ENCODE assay signal across 22 cellular contexts in the genomic region with DNA sequence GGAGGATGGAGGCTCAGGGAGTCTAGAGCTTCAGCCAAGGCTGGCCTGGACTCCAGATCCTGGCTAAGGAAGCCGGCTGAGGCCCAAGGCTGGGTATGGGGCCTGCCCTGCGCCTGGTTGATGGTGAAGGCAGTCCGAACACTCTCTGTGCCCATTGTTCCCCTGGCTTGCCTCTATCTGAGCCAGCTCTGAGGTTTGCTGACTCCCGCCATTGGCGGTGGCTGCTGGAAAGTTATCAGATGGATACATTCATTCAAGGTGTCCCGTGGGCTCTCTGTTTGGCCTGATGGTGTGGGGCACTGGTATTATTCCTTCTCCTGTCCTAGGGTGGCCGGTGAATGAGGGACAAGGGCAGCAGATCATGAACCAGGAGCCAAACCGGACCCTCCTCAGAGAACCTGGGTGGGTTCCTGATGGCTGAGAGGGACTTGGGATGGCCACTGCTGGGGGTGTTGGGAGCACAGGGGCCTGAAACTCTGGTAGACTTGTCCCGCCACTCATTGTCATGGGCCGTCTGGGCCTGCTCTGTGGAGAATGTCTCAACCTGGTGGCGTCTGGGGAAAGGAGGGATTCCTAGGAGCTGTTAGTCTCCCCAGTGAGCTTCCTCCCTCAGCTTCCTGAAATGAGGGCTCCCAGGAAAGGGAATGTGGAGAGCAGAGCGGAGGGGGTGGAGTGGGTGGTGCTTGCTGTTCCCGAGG. TPM values are rescaled to one million over a fixed set of nuclear protein-coding genes. Genes with fewer than 3 reads are reported as not detected.
A peak's percentile ranks its signal among the peaks of the same experiment; 100 is the strongest.
DNase-seq lines count a peak whose midpoint lies in the region; ATAC-seq and TF ChIP-seq lines count a peak whose summit lies in the region.
"Had no signal": no experiment of that assay in that cellular context is flagged by ENCODE, and none has a peak within 500 bp of the region (broad histone marks: within the 10 kb centered on the region; RNA-seq: fewer than 3 reads in every experiment).

No MANE protein-coding gene starts in this region.

- no peak for TF ChIP-seq POLR2A in suprapubic skin (IDR thresholded peaks at IDR 0.05)

- H3K27ac ChIP-seq in WERI-Rb-1 (no peak overlapping the region), lung (ENCODE audit: low read depth in 1 of 2, low read length in 1 of 2) (peak overlapping the region; percentile 35 to 40), suprapubic skin (no peak overlapping the region)
- H3K27ac ChIP-seq: 22Rv1, foreskin keratinocyte, KMS-11, RWPE1 had no signal

- ATAC-seq in lung (ENCODE audit: insufficient read depth, low FRiP score) (no peak), GM21786 (IDR thresholded peaks at IDR 0.05; ENCODE audit: unreplicated experiment) (no peak), GM19395 (IDR thresholded peaks at IDR 0.05; ENCODE audit: unreplicated experiment) (no peak)
- ATAC-seq: foreskin keratinocyte, SK-N-SH treated with all-trans-retinoic acid at 6 μM for 48 hours, WTC11 had no signal

- WGBS in lung, 2 donors = 75 to 82% methylated on average over 13 of the region's 13 CpGs
- WGBS in suprapubic skin = 63% methylated on average over 8 of the region's 13 CpGs

- no peaks in the 10 kb centered on the region for H3K27me3 ChIP-seq in WERI-Rb-1 (ENCODE audit: insufficient read depth, low read depth, severe bottlenecking)
- H3K27me3 ChIP-seq in lung (ENCODE audit: control insufficient read depth, insufficient read depth) = no peaks in the 10 kb centered on the region
- H3K27me3 ChIP-seq in suprapubic skin = no peaks in the 10 kb centered on the region

- peaks cover 0 to 9% of the 10 kb centered on the region in 2 donors for H3K4me1 ChIP-seq in lung (ENCODE audit: control insufficient read depth in 2 of 2, insufficient read depth in 2 of 2, low read length in 2 of 2)
- peaks cover 2% of the 10 kb centered on the region for H3K4me1 ChIP-seq in suprapubic skin
- H3K4me1 ChIP-seq: foreskin keratinocyte had no signal

- TF ChIP-seq CTCF in WERI-Rb-1 (IDR thresholded peaks at IDR 0.05; ENCODE audit: low read depth, low read length) (no peak), lung (IDR thresholded peaks at IDR 0.05; ENCODE audit: control extremely low read depth, extremely low read depth) (no peak), suprapubic skin (IDR thresholded peaks at IDR 0.05) (no peak)

- peaks cover 4% of the 10 kb centered on the region for H3K9me3 ChIP-seq in WERI-Rb-1 (ENCODE audit: severe bottlenecking)
- no peaks in the 10 kb centered on the region for H3K9me3 ChIP-seq in lung (ENCODE audit: control insufficient read depth in 2 of 2, insufficient read depth in 1 of 2, low read length in 1 of 2)
- H3K9me3 ChIP-seq in suprapubic skin = no peaks in the 10 kb centered on the region

- H3K4me3 ChIP-seq in WERI-Rb-1 (ENCODE audit: low read depth, low read length) (no peak overlapping the region), lung (no peak overlapping the region), suprapubic skin (no peak overlapping the region)

- no peak for TF ChIP-seq EP300 in suprapubic skin (IDR thresholded peaks at IDR 0.05)

- no peaks in the 10 kb centered on the region for H3K36me3 ChIP-seq in WERI-Rb-1
- no peaks in the 10 kb centered on the region for H3K36me3 ChIP-seq in lung (ENCODE audit: control insufficient read depth in 2 of 2, insufficient read depth in 2 of 2, low read length in 2 of 2)
- H3K36me3 ChIP-seq in suprapubic skin = no peaks in the 10 kb centered on the region

- DNase-seq in DMS53 (lab: John Stamatoyannopoulos, UW) (peak; percentile 31), DMS53 treated with DMSO at 0.1 percent for 48 hours (lab: John Stamatoyannopoulos, UW; ENCODE audit: unreplicated experiment) (no peak), WERI-Rb-1 (peak; percentile 6), lung (ENCODE audit: low spot score) (no peak), suprapubic skin (ENCODE audit: low spot score in 2 of 2) (peak; percentile 40 to 60), epidermal melanocyte (ENCODE audit: insufficient read length, low spot score) (no peak)
- DNase-seq: activated CD4-positive, alpha-beta memory T cell treated with anti-CD3 and anti-CD28 coated beads, Interleukin-2, amount 10 ng/mL, durations not matched to agents 7 days and 5 days; activated naive CD4-positive, alpha-beta T cell treated with anti-CD3 and anti-CD28 coated beads, Interleukin-2, amount 10 ng/mL, durations not matched to agents 7 days and 5 days; AML-193; foreskin keratinocyte; NCI-H1694; occipital lobe; stimulated activated CD4-positive, alpha-beta T cell treated with anti-CD3 and anti-CD28 coated beads, Interleukin-12 subunit alpha, Interleukin-12 subunit beta, amount 100 ng/mL, for 4 hours; stimulated activated CD4-positive, alpha-beta T cell treated with anti-CD3 and anti-CD28 coated beads, Interleukin-4, amount 100 ng/mL, for 4 hours had no signal

RNA-seq across cellular contexts. Expression of a gene that starts 22.2 kb away (rescaled TPM):
- total RNA-seq in lung (10 to 100 TPM in 1 of 2 donors, under 1 TPM in 1; 0.14 to 30.3 TPM), suprapubic skin (1 to 10 TPM; 5.7 to 7.2 (median 6.6) TPM)
- polyA plus RNA-seq in lung = 10 to 100 TPM; 14.2 to 17.3 TPM
- total RNA-seq: activated CD4-positive, alpha-beta memory T cell treated with anti-CD3 and anti-CD28 coated beads, Interleukin-2, amount 10 ng/mL, durations not matched to agents 7 days and 5 days; foreskin keratinocyte; myocyte; occipital lobe had no signal
- polyA plus RNA-seq: foreskin keratinocyte had no signal

Comparison
In these comparisons a context has a peak if more than half of its experiments do, and no peak if none do; other contexts are left out.
1. DNase-seq: peak in DMS53 (single experiment), WERI-Rb-1 (single experiment) and suprapubic skin (2 of 2); none in DMS53 treated with DMSO at 0.1 percent for 48 hours (single experiment), lung (single experiment) and epidermal melanocyte (single experiment).
2. H3K27ac ChIP-seq: peak in lung (2 of 2); none in WERI-Rb-1 (single experiment) and suprapubic skin (single experiment).